19 cellular contexts compared by ENCODE assay signal in the genomic region with DNA sequence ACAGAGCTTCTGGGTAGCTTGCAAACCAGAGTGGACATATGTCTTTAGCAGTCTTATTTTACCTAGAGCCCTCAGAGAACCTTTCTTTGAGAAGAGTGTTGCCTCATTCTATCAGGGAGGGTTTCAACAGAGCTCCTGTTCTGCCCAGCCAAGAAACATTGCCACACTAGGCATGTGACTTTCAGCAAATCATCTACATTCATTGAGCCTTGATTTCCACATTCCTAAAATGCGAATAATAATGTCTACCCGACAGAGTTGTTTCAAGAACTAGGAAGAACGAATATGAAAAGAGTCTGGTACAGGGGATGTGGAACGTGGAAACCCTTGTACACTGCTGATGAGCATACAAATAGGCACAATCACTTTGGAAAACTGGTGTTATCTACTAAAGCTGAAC. TPM values are rescaled to one million over a fixed set of nuclear protein-coding genes. Genes with fewer than 3 reads are reported as not detected.
DNase-seq lines count a peak whose midpoint lies in the region; ATAC-seq and TF ChIP-seq lines count a peak whose summit lies in the region.
"Had no signal": no experiment of that assay in that cellular context is flagged by ENCODE, and none has a peak within 500 bp of the region (broad histone marks: within the 10 kb centered on the region; RNA-seq: fewer than 3 reads in every experiment).

No MANE protein-coding gene starts in this region.

- no peak for TF ChIP-seq RAD21 in IMR-90 (IDR thresholded peaks at IDR 0.05; ENCODE audit: low read length)

- peak overlapping the region; percentile 38 for H2BK5ac ChIP-seq in IMR-90 (ENCODE audit: low read depth, low read length, poor library complexity, severe bottlenecking)

- 0 out of 2 replicates have a peak overlapping the region, but pooled peaks have one; percentile 19 for H3K14ac ChIP-seq in IMR-90 (replicated peaks; ENCODE audit: low read depth, low read length)

- TF ChIP-seq CTCF in AG10803 (conservative IDR thresholded peaks at IDR 0.05; ENCODE audit: low read length): no peak
- no peak for TF ChIP-seq CTCF in IMR-90 (conservative IDR thresholded peaks at IDR 0.05; ENCODE audit: low read depth, low read length)
- TF ChIP-seq CTCF in choroid plexus epithelial cell (conservative IDR thresholded peaks at IDR 0.05; ENCODE audit: low read depth, low read length): no peak
- no peak for TF ChIP-seq CTCF in lower lobe of right lung (IDR thresholded peaks at IDR 0.05)
- no peak for TF ChIP-seq CTCF in left ventricle myocardium inferior (IDR thresholded peaks at IDR 0.05; ENCODE audit: borderline replicate concordance)

- no CpG with 5 or more reads among the region's 4 CpGs for WGBS in IMR-90 (ENCODE audit: extremely low coverage in 2 of 2, insufficient read length in 1 of 2), 2 experiments

- peak overlapping the region; percentile 33; the same call in 1 of the 2 replicates for H2BK20ac ChIP-seq in IMR-90 (ENCODE audit: low read depth, low read length)

- BruUV-seq in IMR-90 (replicated peaks; lab: Mats Ljungman, UMichigan): no TSS peak

- H3K9ac ChIP-seq in IMR-90 (ENCODE audit: low read depth, low read length): no peak overlapping the region

- H3K27me3 ChIP-seq in IMR-90 (ENCODE audit: control insufficient read depth, insufficient read depth, low read length) (peaks cover 12% of the 10 kb centered on the region), lower lobe of right lung (ENCODE audit: low read depth) (peaks cover 6% of the 10 kb centered on the region), left ventricle myocardium inferior (ENCODE audit: low read depth) (peaks cover 46% of the 10 kb centered on the region)
- H3K27me3 ChIP-seq: ovary, testis had no signal

- 0 out of 2 replicates have a peak, but pooled peaks cover 2% of the 10 kb centered on the region for H3K9me3 ChIP-seq in IMR-90 (ENCODE audit: control insufficient read depth, insufficient read depth, low read length)
- no peaks in the 10 kb centered on the region for H3K9me3 ChIP-seq in lower lobe of right lung
- H3K9me3 ChIP-seq in left ventricle myocardium inferior (replicated peaks): peaks cover 20% of the 10 kb centered on the region
- H3K9me3 ChIP-seq: testis had no signal

- no peak overlapping the region; the same call in 1 of the 2 replicates for H2BK120ac ChIP-seq in IMR-90 (ENCODE audit: low read depth, low read length)

- no peaks in the 10 kb centered on the region; the same call in 1 of the 2 replicates for H3K4me1 ChIP-seq in IMR-90 (ENCODE audit: control insufficient read depth, insufficient read depth, low read length)
- no peaks in the 10 kb centered on the region for H3K4me1 ChIP-seq in lower lobe of right lung
- no peaks in the 10 kb centered on the region for H3K4me1 ChIP-seq in left ventricle myocardium inferior
- H3K4me1 ChIP-seq: esophagus muscularis mucosa, testis had no signal

- TF ChIP-seq POLR2A in IMR-90 (IDR thresholded peaks at IDR 0.05; ENCODE audit: low read depth, low read length): no peak

- H2AK5ac ChIP-seq in IMR-90 (ENCODE audit: low read depth, low read length): no peak overlapping the region

- H3K9me1 ChIP-seq in IMR-90 (ENCODE audit: insufficient read depth, low read length): no peaks in the 10 kb centered on the region

- no peak overlapping the region for H3K56ac ChIP-seq in IMR-90 (ENCODE audit: extremely low read depth, insufficient read depth, low read length)

- H3K27ac ChIP-seq in IMR-90 (ENCODE audit: insufficient read depth, low read length): no peak overlapping the region
- no peak overlapping the region for H3K27ac ChIP-seq in lower lobe of right lung
- no peak overlapping the region for H3K27ac ChIP-seq in left ventricle myocardium inferior (replicated peaks)
- H3K27ac ChIP-seq: esophagus muscularis mucosa, ovary, testis had no signal

- no peak overlapping the region for H3K4ac ChIP-seq in IMR-90 (ENCODE audit: low read depth, low read length)

- H4K20me1 ChIP-seq in IMR-90 (ENCODE audit: insufficient read depth, low read length): no peaks in the 10 kb centered on the region

- CTCF ChIA-PET in IMR-90 (lab: Yijun Ruan, JAX): interaction anchor here (0.9 kb wide), 1 partner anchor 8 kb away, joined by 3 read pairs; no protein-coding TSS in a partner anchor

- no peak; the same call in none of the 2 replicates for ATAC-seq in IMR-90 (ENCODE audit: low read depth)
- peak; percentile 49 to 53 for ATAC-seq in lower lobe of right lung
- ATAC-seq in GM21528 (IDR thresholded peaks at IDR 0.05; ENCODE audit: low FRiP score, unreplicated experiment): no peak
- ATAC-seq: PC-3 had no signal

- no peak overlapping the region for H3K18ac ChIP-seq in IMR-90 (ENCODE audit: low read depth, low read length)

- H3K4me3 ChIP-seq in AG10803 (ENCODE audit: low read length) (no peak overlapping the region), IMR-90 (ENCODE audit: insufficient read depth, low read depth, low read length) (no peak overlapping the region), choroid plexus epithelial cell (ENCODE audit: low read depth, low read length) (no peak overlapping the region), lower lobe of right lung (no peak overlapping the region), left ventricle myocardium inferior (no peak overlapping the region)
- H3K4me3 ChIP-seq: esophagus muscularis mucosa, ovary, testis had no signal

- no peak overlapping the region for H2AFZ ChIP-seq in IMR-90 (replicated peaks; ENCODE audit: low read length, poor library complexity)

- no peaks in the 10 kb centered on the region for H3K36me3 ChIP-seq in IMR-90 (ENCODE audit: control insufficient read depth, insufficient read depth, low read length)
- no peaks in the 10 kb centered on the region for H3K36me3 ChIP-seq in lower lobe of right lung
- no peaks in the 10 kb centered on the region for H3K36me3 ChIP-seq in left ventricle myocardium inferior
- H3K36me3 ChIP-seq: esophagus muscularis mucosa, ovary had no signal

- H4K8ac ChIP-seq in IMR-90 (ENCODE audit: low read depth in 2 of 2, low read length in 2 of 2): no peak overlapping the region

- no peak overlapping the region for H4K5ac ChIP-seq in IMR-90 (ENCODE audit: low read depth, low read length)

- DNase-seq in AG10803 (ENCODE audit: low read depth) (peak; percentile 82), IMR-90 (peak; percentile 62), choroid plexus epithelial cell (ENCODE audit: low read depth) (peak; percentile 87), lower lobe of right lung (peak; percentile 13), NCI-H2227 treated with DMSO at 0.1 percent for 48 hours (lab: John Stamatoyannopoulos, UW) (no peak), NCI-H1417 (lab: John Stamatoyannopoulos, UW) (no peak), left ventricle myocardium inferior (no peak)
- DNase-seq: activated B cell treated with CpG ODN at 0.5 μM for 24 hours; activated CD8-positive, alpha-beta memory T cell treated with anti-CD3 and anti-CD28 coated beads, Interleukin-2, amount 50 U/mL, for 4 hours; cerebellar nuclear complex; DMS 273 treated with DMSO at 0.1 percent for 48 hours; NCI-H446; ovary; PC-3; T-helper 1 cell; testis had no signal

- no peak overlapping the region for H3K23ac ChIP-seq in IMR-90 (ENCODE audit: low read depth, low read length)

- intact Hi-C loops in IMR-90 (cut with micrococcal nuclease) (loop anchor here (5.0 kb wide), 1 partner anchor 57 kb away; the partner anchor contains the start of gene CYP27A1), lower lobe of right lung (cut with DNase I) (no loop called here), left ventricle myocardium inferior (cut with micrococcal nuclease) (loop anchor here (10.0 kb wide), 1 partner anchor 105 kb away; no protein-coding TSS in a partner anchor)

- dilution Hi-C loops in IMR-90 (cut with HindIII; ENCODE audit: low sequenced_read_pairs, unreplicated experiment): no loop called here

- no peaks in the 10 kb centered on the region for H3K79me1 ChIP-seq in IMR-90 (ENCODE audit: low read depth in 1 of 2, low read length in 2 of 2)

- no peak overlapping the region; the same call in 1 of the 2 replicates for H4K91ac ChIP-seq in IMR-90 (ENCODE audit: insufficient read depth, low read depth, low read length)

- no peak overlapping the region for H2BK15ac ChIP-seq in IMR-90 (ENCODE audit: low read depth, low read length)

- in situ Hi-C loops in IMR-90 (cut with MboI; ENCODE audit: low sequenced_read_pairs): no loop called here

- POLR2A ChIA-PET in IMR-90 (lab: Charles Lee; ENCODE audit: unreplicated experiment): no interaction called here

- H3K4me2 ChIP-seq in IMR-90 (ENCODE audit: low read depth, low read length): no peak overlapping the region

- H2AK9ac ChIP-seq in IMR-90 (replicated peaks; ENCODE audit: low read depth, low read length, poor library complexity): no peak overlapping the region

TF ChIP-seq in IMR-90, 13 proteins besides CTCF, POLR2A, EP300 and RAD21 (continues in another document):
- TF ChIP-seq FOS (IDR thresholded peaks at IDR 0.05; ENCODE audit: low read depth, low read length): no peak

RNA-seq across cellular contexts. Expression of gene PRKAG3, which starts 7.8 kb away (rescaled TPM):
- total RNA-seq in IMR-90 (2012; rRNA removed) (not detected in 2 replicates), lower lobe of right lung (not detected), left ventricle myocardium inferior (0.14 TPM)
- polyA plus RNA-seq in IMR-90 (2012; rRNA removed): not detected in 2 replicates
- polyA plus RNA-seq in IMR-90 (2012; cell fraction: cytosol; rRNA removed): not detected in 2 replicates
- polyA plus RNA-seq in IMR-90 (2012; cell fraction: nucleus; rRNA removed; ENCODE audit: low replicate concordance): not detected in 2 replicates
- total RNA-seq: activated B cell treated with CpG ODN at 0.5 μM for 24 hours, esophagus muscularis mucosa, PC-3 had no signal
- polyA plus RNA-seq: AG04450, ovary had no signal

RNA-seq across cellular contexts. Expression of gene WNT6, which starts 20.2 kb away (rescaled TPM):
- total RNA-seq in IMR-90 (2012; rRNA removed): not detected in 2 replicates
- not detected in 2 replicates for polyA plus RNA-seq in IMR-90 (2012; rRNA removed)
- polyA plus RNA-seq in IMR-90 (2012; cell fraction: cytosol; rRNA removed): not detected in 2 replicates
- not detected in 2 replicates for polyA plus RNA-seq in IMR-90 (2012; cell fraction: nucleus; rRNA removed; ENCODE audit: low replicate concordance)
- total RNA-seq in lower lobe of right lung: 0.44 TPM
- total RNA-seq in left ventricle myocardium inferior: 1.0 TPM
- total RNA-seq: PC-3 had no signal
- polyA plus RNA-seq: AG04450 had no signal

RNA-seq across cellular contexts. Expression of gene WNT10A, which starts 41.2 kb away (rescaled TPM):
- total RNA-seq in IMR-90 (2012; rRNA removed) (not detected in 2 replicates), lower lobe of right lung (0.35 TPM), left ventricle myocardium inferior (not detected)
- polyA plus RNA-seq in IMR-90 (2012; rRNA removed): not detected in 2 replicates
- not detected in 2 replicates for polyA plus RNA-seq in IMR-90 (2012; cell fraction: cytosol; rRNA removed)
- polyA plus RNA-seq in IMR-90 (2012; cell fraction: nucleus; rRNA removed; ENCODE audit: low replicate concordance): not detected in 2 replicates
- polyA plus RNA-seq: AG04450 had no signal

RNA-seq across cellular contexts. Expression of gene CYP27A1, which starts 57.5 kb away (rescaled TPM):
- total RNA-seq in IMR-90 (2012; rRNA removed) (4.2 and 5.2 TPM in 2 replicates), lower lobe of right lung (273 TPM), left ventricle myocardium inferior (6.7 TPM)
- 4.5 and 5.3 TPM in 2 replicates for polyA plus RNA-seq in IMR-90 (2012; rRNA removed)
- 10.6 and 10.9 TPM in 2 replicates for polyA plus RNA-seq in IMR-90 (2012; cell fraction: cytosol; rRNA removed)
- 8.2 and 11.4 TPM in 2 replicates for polyA plus RNA-seq in IMR-90 (2012; cell fraction: nucleus; rRNA removed; ENCODE audit: low replicate concordance)

Comparison
In these comparisons a context has a peak if more than half of its experiments do, and no peak if none do; other contexts are left out.
1. DNase-seq: peak in AG10803 (single experiment), IMR-90 (single experiment), choroid plexus epithelial cell (single experiment) and lower lobe of right lung (single experiment); none in NCI-H2227 treated with DMSO at 0.1 percent for 48 hours (single experiment), NCI-H1417 (0 of 3) and left ventricle myocardium inferior (single experiment).
2. ATAC-seq: peak in lower lobe of right lung (2 of 2); none in IMR-90 (single experiment) and GM21528 (single experiment).